Comparison of ENCODE assay signal across 8 cellular contexts in the genomic region with DNA sequence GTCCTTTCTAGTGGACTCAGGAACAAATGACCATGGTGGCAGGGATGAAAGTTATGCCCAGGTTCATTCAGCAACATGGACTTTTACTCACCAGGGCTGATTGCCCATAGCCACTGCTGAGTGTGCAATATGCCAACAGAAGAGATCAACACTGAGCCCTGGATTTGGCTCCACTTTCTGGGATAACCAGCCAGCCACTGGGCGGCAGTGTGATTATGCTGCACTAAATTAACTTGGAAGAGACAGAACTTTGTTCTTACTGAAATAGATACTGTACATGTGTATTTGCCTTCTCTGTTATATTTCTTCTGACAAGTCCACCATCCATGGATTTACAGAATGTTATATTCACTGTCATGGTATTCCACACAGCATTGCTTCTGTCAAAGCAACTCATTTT.
DNase-seq lines count a peak whose midpoint lies in the region; ATAC-seq and TF ChIP-seq lines count a peak whose summit lies in the region.

No MANE protein-coding gene starts in this region.

- no peaks in the 10 kb centered on the region for H3K4me1 Mint-ChIP-seq in activated T-cell treated with anti-CD3 and anti-CD28 coated beads, Interleukin-2, amount 50 U/mL, for 24 hours (ENCODE audit: low read depth)

- no peak for ATAC-seq in activated CD4-positive, CD25-positive, alpha-beta regulatory T cell treated with anti-CD3 and anti-CD28 coated beads, Interleukin-2, amount 50 U/mL, for 24 hours

- H3K27me3 Mint-ChIP-seq in activated T-cell treated with anti-CD3 and anti-CD28 coated beads, Interleukin-2, amount 50 U/mL, for 24 hours = no peaks in the 10 kb centered on the region

- no peak overlapping the region for H3K27ac Mint-ChIP-seq in activated T-cell treated with anti-CD3 and anti-CD28 coated beads, Interleukin-2, amount 50 U/mL, for 24 hours

- H3K36me3 Mint-ChIP-seq in activated T-cell treated with anti-CD3 and anti-CD28 coated beads, Interleukin-2, amount 50 U/mL, for 24 hours (ENCODE audit: low read depth) = no peaks in the 10 kb centered on the region

- H3K4me3 ChIP-seq in AG09309 (ENCODE audit: control insufficient read depth, low read depth, low read length) (no peak overlapping the region), HL-60 (replicated peaks; ENCODE audit: insufficient read depth, low read length) (no peak overlapping the region), astrocyte of the cerebellum (ENCODE audit: low read depth, low read length) (no peak overlapping the region), coronary artery (no peak overlapping the region)

- H3K27me3 ChIP-seq in HL-60 (ENCODE audit: insufficient read depth, poor library complexity, severe bottlenecking) = no peaks in the 10 kb centered on the region

- DNase-seq in AG09309 (ENCODE audit: low read depth) = no peak
- peak in 1 of 2 experiments; percentile 51 for DNase-seq in HL-60 (ENCODE audit: low read depth in 1 of 2, low spot score in 1 of 2)
- peak; percentile 18 for DNase-seq in astrocyte of the cerebellum (ENCODE audit: low read depth)
- DNase-seq in kidney tubule cell (ENCODE audit: low spot score) = peak; percentile 28
- no peak for DNase-seq in mesenteric fat pad (ENCODE audit: low spot score)
- DNase-seq in activated T-cell treated with anti-CD3 and anti-CD28 coated beads, Interleukin-2, amount 50 U/mL, for 24 hours = no peak
- DNase-seq in coronary artery (ENCODE audit: low spot score) = no peak

- no peak overlapping the region for H3K4me3 Mint-ChIP-seq in activated T-cell treated with anti-CD3 and anti-CD28 coated beads, Interleukin-2, amount 50 U/mL, for 24 hours

- H3K9me3 Mint-ChIP-seq in activated T-cell treated with anti-CD3 and anti-CD28 coated beads, Interleukin-2, amount 50 U/mL, for 24 hours = no peaks in the 10 kb centered on the region

- TF ChIP-seq CTCF in AG09309 (IDR thresholded peaks at IDR 0.05; ENCODE audit: control insufficient read depth, insufficient read depth, low read depth, low read length, missing control alignments) = peak; percentile 44
- peak; percentile 26 for TF ChIP-seq CTCF in HL-60 (IDR thresholded peaks at IDR 0.05; ENCODE audit: insufficient read depth, low read length)
- peak; percentile 85 for TF ChIP-seq CTCF in astrocyte of the cerebellum (IDR thresholded peaks at IDR 0.05; ENCODE audit: low read depth, low read length, missing control alignments)
- TF ChIP-seq CTCF in coronary artery (IDR thresholded peaks at IDR 0.05) = no peak

- no peak overlapping the region for H3K27ac ChIP-seq in HL-60 (replicated peaks)
- H3K27ac ChIP-seq in coronary artery = no peak overlapping the region

- in situ Hi-C loops in astrocyte of the cerebellum (cut with HindIII; ENCODE audit: low sequenced_read_pairs) = no loop called here

Comparison
In these comparisons a context has a peak if more than half of its experiments do, and no peak if none do; other contexts are left out.
1. DNase-seq: peak in astrocyte of the cerebellum (single experiment) and kidney tubule cell (single experiment); none in AG09309 (single experiment), mesenteric fat pad (single experiment), activated T-cell treated with anti-CD3 and anti-CD28 coated beads, Interleukin-2, amount 50 U/mL, for 24 hours (single experiment) and coronary artery (single experiment).